11 cellular contexts compared by ENCODE assay signal in the genomic region with DNA sequence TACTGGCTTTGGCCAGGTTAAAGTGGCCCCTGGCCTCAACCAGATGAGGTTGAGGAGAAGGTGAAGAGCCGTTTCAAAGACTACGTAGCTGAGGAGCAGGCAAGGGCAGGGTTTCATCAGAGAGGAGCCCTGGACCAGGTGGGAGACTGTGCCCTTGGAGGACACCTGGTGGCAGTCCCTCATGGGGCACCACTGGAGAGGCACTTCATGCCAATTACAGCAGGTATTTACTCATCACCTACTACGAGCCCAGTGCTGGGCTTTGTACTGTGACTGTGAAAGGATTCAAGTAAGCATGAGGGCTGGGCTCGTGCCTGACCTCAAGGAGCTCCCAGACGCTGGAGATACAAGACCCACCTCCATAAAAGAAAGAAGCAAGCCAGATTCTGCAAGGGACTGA. TPM values are rescaled to one million over a fixed set of nuclear protein-coding genes. Genes with fewer than 3 reads are reported as not detected.
A peak's percentile ranks its signal among the peaks of the same experiment; 100 is the strongest.
DNase-seq lines count a peak whose midpoint lies in the region; ATAC-seq and TF ChIP-seq lines count a peak whose summit lies in the region.
"Had no signal": no experiment of that assay in that cellular context is flagged by ENCODE, and none has a peak within 500 bp of the region (broad histone marks: within the 10 kb centered on the region; RNA-seq: fewer than 3 reads in every experiment).

No MANE protein-coding gene starts in this region.

- H3K4me2 ChIP-seq in KMS-11: peak overlapping the region; percentile 92

- H3K9ac ChIP-seq in KMS-11: no peak overlapping the region; the same call in 1 of the 2 replicates

- ATAC-seq in CD8-positive, alpha-beta T cell: peak; percentile 67
- ATAC-seq in lower lobe of right lung (peak in 1 of 2 donors; percentile 48), HG03139 (IDR thresholded peaks at IDR 0.05; ENCODE audit: unreplicated experiment) (no peak)

- POLR2A ChIA-PET in CD8-positive, alpha-beta T cell (lab: Charles Lee): no interaction called here

- H3K27ac Mint-ChIP-seq in CD8-positive, alpha-beta T cell: no peak overlapping the region
- H3K27ac Mint-ChIP-seq in activated T-helper 1 cell treated with anti-CD3 and anti-CD28 coated beads, Interleukin-12 subunit alpha, Interleukin-12 subunit beta, Interleukin-2, Interleukin-4 antibody, amounts not matched to agents 30 ng/mL and 10 ng/mL and 1 ng/mL, durations not matched to agents 14 hours and 24 hours and 36 hours: peak overlapping the region; percentile 55
- H3K27ac Mint-ChIP-seq: T-helper 1 cell treated with Interleukin-12 subunit alpha and Interleukin-12 subunit beta and Interleukin-4 antibody, amounts not matched to agents 30 μg/mL and 1 μg/mL, for 36 hours had no signal

- H3K4me3 Mint-ChIP-seq in CD8-positive, alpha-beta T cell: no peak overlapping the region
- no peak overlapping the region for H3K4me3 Mint-ChIP-seq in activated T-helper 1 cell treated with anti-CD3 and anti-CD28 coated beads, Interleukin-12 subunit alpha, Interleukin-12 subunit beta, Interleukin-2, Interleukin-4 antibody, amounts not matched to agents 30 ng/mL and 10 ng/mL and 1 ng/mL, durations not matched to agents 14 hours and 24 hours and 36 hours
- H3K4me3 Mint-ChIP-seq: T-helper 1 cell treated with Interleukin-12 subunit alpha and Interleukin-12 subunit beta and Interleukin-4 antibody, amounts not matched to agents 30 μg/mL and 1 μg/mL, for 36 hours had no signal

- DNase-seq in CD8-positive, alpha-beta T cell: peak in 5 of 7 experiments; percentile 33 to 74 (median 53)
- DNase-seq in activated T-helper 1 cell treated with anti-CD3 and anti-CD28 coated beads, Interleukin-12 subunit alpha, Interleukin-12 subunit beta, Interleukin-2, Interleukin-4 antibody, amounts not matched to agents 30 ng/mL and 10 ng/mL and 1 ng/mL, durations not matched to agents 14 hours and 24 hours and 36 hours (ENCODE audit: low spot score): no peak
- DNase-seq in lower lobe of right lung (no peak), medulla oblongata (ENCODE audit: extremely low spot score) (no peak), foreskin melanocyte (no peak), cerebellum (ENCODE audit: low spot score) (no peak)

- no peaks in the 10 kb centered on the region for H3K9me3 Mint-ChIP-seq in CD8-positive, alpha-beta T cell
- no peaks in the 10 kb centered on the region for H3K9me3 Mint-ChIP-seq in activated T-helper 1 cell treated with anti-CD3 and anti-CD28 coated beads, Interleukin-12 subunit alpha, Interleukin-12 subunit beta, Interleukin-2, Interleukin-4 antibody, amounts not matched to agents 30 ng/mL and 10 ng/mL and 1 ng/mL, durations not matched to agents 14 hours and 24 hours and 36 hours
- H3K9me3 Mint-ChIP-seq: T-helper 1 cell treated with Interleukin-12 subunit alpha and Interleukin-12 subunit beta and Interleukin-4 antibody, amounts not matched to agents 30 μg/mL and 1 μg/mL, for 36 hours had no signal

- no peaks in the 10 kb centered on the region for H3K36me3 ChIP-seq in CD8-positive, alpha-beta T cell (ENCODE audit: insufficient read depth, low read length)
- no peaks in the 10 kb centered on the region for H3K36me3 ChIP-seq in KMS-11 (ENCODE audit: insufficient read depth)
- no peaks in the 10 kb centered on the region for H3K36me3 ChIP-seq in lower lobe of right lung
- H3K36me3 ChIP-seq: thoracic aorta had no signal

- no peaks in the 10 kb centered on the region for H3K27me3 Mint-ChIP-seq in CD8-positive, alpha-beta T cell (ENCODE audit: low read depth)
- H3K27me3 Mint-ChIP-seq in activated T-helper 1 cell treated with anti-CD3 and anti-CD28 coated beads, Interleukin-12 subunit alpha, Interleukin-12 subunit beta, Interleukin-2, Interleukin-4 antibody, amounts not matched to agents 30 ng/mL and 10 ng/mL and 1 ng/mL, durations not matched to agents 14 hours and 24 hours and 36 hours (ENCODE audit: insufficient read depth): no peaks in the 10 kb centered on the region

- H3K36me3 Mint-ChIP-seq in CD8-positive, alpha-beta T cell: no peaks in the 10 kb centered on the region
- peaks cover 2% of the 10 kb centered on the region for H3K36me3 Mint-ChIP-seq in activated T-helper 1 cell treated with anti-CD3 and anti-CD28 coated beads, Interleukin-12 subunit alpha, Interleukin-12 subunit beta, Interleukin-2, Interleukin-4 antibody, amounts not matched to agents 30 ng/mL and 10 ng/mL and 1 ng/mL, durations not matched to agents 14 hours and 24 hours and 36 hours (ENCODE audit: low read depth)

- H4K20me1 ChIP-seq in KMS-11 (ENCODE audit: insufficient read depth): no peaks in the 10 kb centered on the region

- no peaks in the 10 kb centered on the region for H3K9me3 ChIP-seq in CD8-positive, alpha-beta T cell (ENCODE audit: low read length)
- H3K9me3 ChIP-seq in lower lobe of right lung: no peaks in the 10 kb centered on the region
- H3K9me3 ChIP-seq: thoracic aorta had no signal

- intact Hi-C loops in CD8-positive, alpha-beta T cell (cut with DNase I, micrococcal nuclease): loop anchor here (1.0 to 5.0 kb wide), 3 partner anchors 71 to 236 kb away; no protein-coding TSS in a partner anchor
- intact Hi-C loops in activated T-helper 1 cell treated with anti-CD3 and anti-CD28 coated beads, Interleukin-12 subunit alpha, Interleukin-12 subunit beta, Interleukin-2, Interleukin-4 antibody, amounts not matched to agents 30 ng/mL and 10 ng/mL and 1 ng/mL, durations not matched to agents 14 hours and 24 hours and 36 hours (cut with micrococcal nuclease): loop anchor here (1.0 to 5.0 kb wide), 2 partner anchors 136 to 236 kb away; no protein-coding TSS in a partner anchor
- intact Hi-C loops in lower lobe of right lung (cut with DNase I): no loop called here

- TF ChIP-seq CTCF in CD8-positive, alpha-beta T cell (IDR thresholded peaks at IDR 0.05): peak; percentile 41
- TF ChIP-seq CTCF in KMS-11 (conservative IDR thresholded peaks at IDR 0.05; ENCODE audit: low read depth, low read length) (peak; percentile 60), lower lobe of right lung (IDR thresholded peaks at IDR 0.05) (peak; percentile 21)

- H3K4me1 Mint-ChIP-seq in CD8-positive, alpha-beta T cell (ENCODE audit: low read depth): peaks cover 31% of the 10 kb centered on the region
- H3K4me1 Mint-ChIP-seq in activated T-helper 1 cell treated with anti-CD3 and anti-CD28 coated beads, Interleukin-12 subunit alpha, Interleukin-12 subunit beta, Interleukin-2, Interleukin-4 antibody, amounts not matched to agents 30 ng/mL and 10 ng/mL and 1 ng/mL, durations not matched to agents 14 hours and 24 hours and 36 hours (ENCODE audit: low read depth): peaks cover 40% of the 10 kb centered on the region

- no peaks in the 10 kb centered on the region for H3K27me3 ChIP-seq in CD8-positive, alpha-beta T cell (ENCODE audit: insufficient read depth, low read length)
- H3K27me3 ChIP-seq in KMS-11 (ENCODE audit: insufficient read depth, low read depth): no peaks in the 10 kb centered on the region
- H3K27me3 ChIP-seq in lower lobe of right lung (ENCODE audit: low read depth): no peaks in the 10 kb centered on the region

- H3K4me1 ChIP-seq in CD8-positive, alpha-beta T cell (ENCODE audit: insufficient read depth, low read length): peaks cover 18% of the 10 kb centered on the region
- peaks cover 64% of the 10 kb centered on the region for H3K4me1 ChIP-seq in KMS-11 (ENCODE audit: low read depth, poor library complexity, severe bottlenecking)
- peaks cover 29% of the 10 kb centered on the region for H3K4me1 ChIP-seq in lower lobe of right lung

- no peak overlapping the region for H3K27ac ChIP-seq in CD8-positive, alpha-beta T cell (ENCODE audit: low read depth, low read length)
- H3K27ac ChIP-seq in KMS-11 (peak overlapping the region; percentile 94; the same call in 1 of the 2 replicates), lower lobe of right lung (no peak overlapping the region)
- H3K27ac ChIP-seq: epithelial cell of prostate, thoracic aorta had no signal

- H3K79me2 ChIP-seq in KMS-11 (ENCODE audit: insufficient read depth, low read depth): peaks cover 11% of the 10 kb centered on the region; the same call in 1 of the 2 replicates

- H2AFZ ChIP-seq in KMS-11 (ENCODE audit: low read depth): no peak overlapping the region

- CTCF ChIA-PET in CD8-positive, alpha-beta T cell (lab: Charles Lee): interaction anchor here (0.6 to 6.5 kb wide), 18 partner anchors 8 to 140 kb away, joined by 3 to 61 read pairs (median 4); no protein-coding TSS in a partner anchor

- H3K4me3 ChIP-seq in CD8-positive, alpha-beta T cell (ENCODE audit: low read depth, low read length): no peak overlapping the region
- H3K4me3 ChIP-seq in KMS-11 (IDR thresholded peaks at IDR 0.05; ENCODE audit: insufficient read depth, low read depth, low read length) (no peak overlapping the region), lower lobe of right lung (no peak overlapping the region)
- H3K4me3 ChIP-seq: thoracic aorta had no signal

RNA-seq across cellular contexts. Expression of gene SMAD7, which starts 37.6 kb away (rescaled TPM):
- total RNA-seq in CD8-positive, alpha-beta T cell: 100 to 1,000 TPM; 227 to 236 TPM
- total RNA-seq in activated T-helper 1 cell treated with anti-CD3 and anti-CD28 coated beads, Interleukin-12 subunit alpha, Interleukin-12 subunit beta, Interleukin-2, Interleukin-4 antibody, amounts not matched to agents 30 ng/mL and 10 ng/mL and 1 ng/mL, durations not matched to agents 14 hours and 24 hours and 36 hours: 26.7 and 26.8 TPM in 2 replicates
- total RNA-seq in lower lobe of right lung: 63.4 TPM
- 14.9 TPM for total RNA-seq in cerebellum

Comparison
In these comparisons a context has a peak if more than half of its experiments do, and no peak if none do; other contexts are left out.
1. DNase-seq: peak in CD8-positive, alpha-beta T cell (5 of 7); none in activated T-helper 1 cell treated with anti-CD3 and anti-CD28 coated beads, Interleukin-12 subunit alpha, Interleukin-12 subunit beta, Interleukin-2, Interleukin-4 antibody, amounts not matched to agents 30 ng/mL and 10 ng/mL and 1 ng/mL, durations not matched to agents 14 hours and 24 hours and 36 hours (single experiment), lower lobe of right lung (single experiment), medulla oblongata (single experiment), foreskin melanocyte (single experiment) and cerebellum (single experiment).
2. Peak in every context shown above with its lines, with median percentiles within 50 percentile points of each other: CTCF ChIP-seq.